ENCODE assay signal across 16 cellular contexts in the genomic region with DNA sequence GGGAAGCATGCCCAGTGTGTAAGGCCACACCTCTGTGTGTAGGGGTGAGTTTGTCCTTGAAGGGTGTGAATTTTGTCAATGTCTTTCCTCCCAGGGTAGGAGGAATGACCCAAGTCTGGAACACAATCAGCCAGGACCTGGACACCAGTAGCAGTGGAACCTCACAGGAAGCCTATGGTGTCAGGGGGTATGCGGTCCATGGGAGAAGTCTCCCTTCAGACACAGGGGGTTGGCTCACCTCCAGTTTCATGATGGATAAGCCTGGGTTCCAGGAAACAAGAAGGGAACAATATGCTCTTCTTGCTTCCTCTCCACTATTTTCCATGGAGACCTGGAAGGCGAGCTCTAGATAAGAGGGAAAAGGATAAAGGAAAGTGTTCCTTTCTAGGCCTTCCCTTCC. TPM values are rescaled to one million over a fixed set of nuclear protein-coding genes. Genes with fewer than 3 reads are reported as not detected.
DNase-seq lines count a peak whose midpoint lies in the region; ATAC-seq, FAIRE-seq and TF ChIP-seq lines count a peak whose summit lies in the region.
"Had no signal": no experiment of that assay in that cellular context is flagged by ENCODE, and none has a peak within 500 bp of the region (broad histone marks: within the 10 kb centered on the region; RNA-seq: fewer than 3 reads in every experiment).

No MANE protein-coding gene starts in this region.

- FAIRE-seq in D721Med (lab: Jason Lieb, UNC), result no peak
- FAIRE-seq: A549, GM12892, H54 had no signal

- no peak for TF ChIP-seq CTCF in adrenal gland (IDR thresholded peaks at IDR 0.05)
- no peak for TF ChIP-seq CTCF in right atrium auricular region (IDR thresholded peaks at IDR 0.05)
- TF ChIP-seq CTCF in D721Med (IDR thresholded peaks at IDR 0.05; ENCODE audit: insufficient read depth, missing control alignments), result no peak

- no peak for TF ChIP-seq POLR2A in adrenal gland (IDR thresholded peaks at IDR 0.05)

- peak; percentile 11 for ATAC-seq in Right ventricle myocardium superior (ENCODE audit: poor library complexity)
- no peak for ATAC-seq in GM19023 (IDR thresholded peaks at IDR 0.05; ENCODE audit: unreplicated experiment)
- no peak for ATAC-seq in GM18868 (IDR thresholded peaks at IDR 0.05; ENCODE audit: unreplicated experiment)
- ATAC-seq: A549; CD8-positive, alpha-beta T cell had no signal

- peak overlapping the region in 1 of 5 donors; percentile 27 for H3K27ac ChIP-seq in adrenal gland
- H3K27ac ChIP-seq in right atrium auricular region, result peak overlapping the region; percentile 65 to 77
- H3K27ac ChIP-seq: A549, GM23248 had no signal

- H3K9me3 ChIP-seq in adrenal gland (replicated peaks in 1 of 3), result no peaks in the 10 kb centered on the region
- no peaks in the 10 kb centered on the region for H3K9me3 ChIP-seq in right atrium auricular region
- H3K9me3 ChIP-seq: A549, BE2C had no signal

- no peaks in the 10 kb centered on the region for H3K27me3 ChIP-seq in adrenal gland
- H3K27me3 ChIP-seq in right atrium auricular region, result no peaks in the 10 kb centered on the region
- H3K27me3 ChIP-seq: BE2C had no signal

- no peaks in the 10 kb centered on the region for H3K36me3 ChIP-seq in adrenal gland (replicated peaks in 1 of 2)
- H3K36me3 ChIP-seq in right atrium auricular region, result no peaks in the 10 kb centered on the region
- H3K36me3 ChIP-seq: BE2C had no signal

- 71 to 83% (median 82%) methylated on average over 2 of the region's 2 CpGs for WGBS in adrenal gland, 4 donors

- H3K4me1 ChIP-seq in adrenal gland (replicated peaks in 1 of 2) (peaks cover 0 to 12% of the 10 kb centered on the region in 2 donors), right atrium auricular region (peaks cover 0 to 58% of the 10 kb centered on the region in 2 donors)
- H3K4me1 ChIP-seq: A549 had no signal

- H3K4me3 ChIP-seq in adrenal gland, result no peak overlapping the region
- H3K4me3 ChIP-seq in right atrium auricular region, result no peak overlapping the region
- H3K4me3 ChIP-seq: A549, GM23248 had no signal

- intact Hi-C loops in adrenal gland (cut with DNase I), result no loop called here
- intact Hi-C loops in Right ventricle myocardium superior (cut with DNase I), result no loop called here

- peak in 4 of 7 donors; percentile 19 to 46 (median 35) for DNase-seq in adrenal gland
- DNase-seq in Right ventricle myocardium superior, result no peak
- no peak for DNase-seq in right atrium auricular region (ENCODE audit: low spot score)
- DNase-seq in D721Med (ENCODE audit: insufficient read length, low spot score), result no peak
- DNase-seq: BE2C; CD8-positive, alpha-beta T cell; COR-L47; DND-41; GDM1; GM23248; IMR-90 had no signal

RNA-seq across cellular contexts. Expression of gene B3GLCT, which starts 23.9 kb away (rescaled TPM):
- total RNA-seq in adrenal gland (1 to 10 TPM; 2.2 to 6.4 (median 3.9) TPM), Right ventricle myocardium superior (14.6 TPM), right atrium auricular region (10 to 100 TPM; 18.2 to 40.2 TPM)
- 1 to 10 TPM; 1.9 to 2.3 (median 2.0) TPM for polyA plus RNA-seq in adrenal gland

Comparison
In these comparisons a context has a peak if more than half of its experiments do, and no peak if none do; other contexts are left out.
1. DNase-seq: peak in adrenal gland (4 of 7); none in Right ventricle myocardium superior (single experiment), right atrium auricular region (single experiment) and D721Med (single experiment).